3 cellular contexts compared by ENCODE assay signal in genomic region chr15:67859331-67859946, GRCh38.
TF ChIP-seq lines count a peak whose summit lies in the region.

No MANE protein-coding gene starts in this region.

TF ChIP-seq in HepG2, 621 proteins besides CTCF, POLR2A, EP300 and RAD21:
- TF ChIP-seq ZC3H13 (CRISPR knock-in tag; IDR thresholded peaks at IDR 0.05) (no peak), ZNF629 (CRISPR knock-in tag; conservative IDR thresholded peaks at IDR 0.05) (peak; percentile 81), CHD4 (IDR thresholded peaks at IDR 0.05; ENCODE audit: borderline replicate concordance, low read length) (peak; percentile 45; the same call in 1 of the 2 replicates), ZBTB46 (CRISPR knock-in tag; IDR thresholded peaks at IDR 0.05; ENCODE audit: borderline replicate concordance) (no peak)
- TF ChIP-seq, protein P1, sequence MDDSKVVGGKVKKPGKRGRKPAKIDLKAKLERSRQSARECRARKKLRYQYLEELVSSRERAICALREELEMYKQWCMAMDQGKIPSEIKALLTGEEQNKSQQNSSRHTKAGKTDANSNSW (CRISPR knock-in tag; IDR thresholded peaks at IDR 0.05; ENCODE audit: borderline replicate concordance) = no peak

TF ChIP-seq in K562, 482 proteins besides CTCF, POLR2A, EP300 and RAD21:
- TF ChIP-seq ARID2 (IDR thresholded peaks at IDR 0.05) (no peak), ZNF253 (CRISPR knock-in tag; conservative IDR thresholded peaks at IDR 0.05) (no peak), PRDM10 (IDR thresholded peaks at IDR 0.05; ENCODE audit: partially characterized antibody) (no peak), ZBED1 (IDR thresholded peaks at IDR 0.05) (no peak), ZBTB8A (IDR thresholded peaks at IDR 0.05; ENCODE audit: partially characterized antibody) (no peak), HMGN3 (IDR thresholded peaks at IDR 0.05; ENCODE audit: borderline replicate concordance, extremely low read depth, insufficient read length, low read depth, low read length) (no peak), KDM1A (IDR thresholded peaks at IDR 0.05) (peak; percentile 51 to 61; a peak in 3 of 4 replicates), LEF1 (IDR thresholded peaks at IDR 0.05) (no peak), RFX1 (IDR thresholded peaks at IDR 0.05) (no peak), CBX2 (IDR thresholded peaks at IDR 0.05; ENCODE audit: insufficient read depth, low read length, poor library complexity, severe bottlenecking) (no peak), ZNF282 (CRISPR knock-in tag; IDR thresholded peaks at IDR 0.05) (no peak), ADNP (tag; IDR thresholded peaks at IDR 0.05) (peak; percentile 83), CBX1 (IDR thresholded peaks at IDR 0.05; ENCODE audit: low read depth) (0 out of 2 replicates have a peak, but pooled peaks have one; percentile 40), CHD4 (IDR thresholded peaks at IDR 0.05; ENCODE audit: insufficient read depth, insufficient replicate concordance, low read depth, low read length, poor library complexity, severe bottlenecking) (peak; percentile 86), RBM25 (IDR thresholded peaks at IDR 0.05; ENCODE audit: low read depth, low read length, severe bottlenecking) (peak; percentile 68), ZNF3 (CRISPR knock-in tag; IDR thresholded peaks at IDR 0.05) (no peak), FOS (IDR thresholded peaks at IDR 0.05; ENCODE audit: extremely low read depth, insufficient read length) (no peak), BCOR (IDR thresholded peaks at IDR 0.05) (peak; percentile 90), THRA (IDR thresholded peaks at IDR 0.05) (no peak), ZNF830 (CRISPR knock-in tag; IDR thresholded peaks at IDR 0.05) (no peak), SMARCA5 (IDR thresholded peaks at IDR 0.05) (peak; percentile 38; the same call in 1 of the 2 replicates), ZNF354B (CRISPR knock-in tag; IDR thresholded peaks at IDR 0.05) (no peak), CREBBP (IDR thresholded peaks at IDR 0.05; ENCODE audit: low read depth, low read length) (no peak), NUFIP1 (IDR thresholded peaks at IDR 0.05; ENCODE audit: partially characterized antibody) (no peak)
- TF ChIP-seq, protein P2, sequence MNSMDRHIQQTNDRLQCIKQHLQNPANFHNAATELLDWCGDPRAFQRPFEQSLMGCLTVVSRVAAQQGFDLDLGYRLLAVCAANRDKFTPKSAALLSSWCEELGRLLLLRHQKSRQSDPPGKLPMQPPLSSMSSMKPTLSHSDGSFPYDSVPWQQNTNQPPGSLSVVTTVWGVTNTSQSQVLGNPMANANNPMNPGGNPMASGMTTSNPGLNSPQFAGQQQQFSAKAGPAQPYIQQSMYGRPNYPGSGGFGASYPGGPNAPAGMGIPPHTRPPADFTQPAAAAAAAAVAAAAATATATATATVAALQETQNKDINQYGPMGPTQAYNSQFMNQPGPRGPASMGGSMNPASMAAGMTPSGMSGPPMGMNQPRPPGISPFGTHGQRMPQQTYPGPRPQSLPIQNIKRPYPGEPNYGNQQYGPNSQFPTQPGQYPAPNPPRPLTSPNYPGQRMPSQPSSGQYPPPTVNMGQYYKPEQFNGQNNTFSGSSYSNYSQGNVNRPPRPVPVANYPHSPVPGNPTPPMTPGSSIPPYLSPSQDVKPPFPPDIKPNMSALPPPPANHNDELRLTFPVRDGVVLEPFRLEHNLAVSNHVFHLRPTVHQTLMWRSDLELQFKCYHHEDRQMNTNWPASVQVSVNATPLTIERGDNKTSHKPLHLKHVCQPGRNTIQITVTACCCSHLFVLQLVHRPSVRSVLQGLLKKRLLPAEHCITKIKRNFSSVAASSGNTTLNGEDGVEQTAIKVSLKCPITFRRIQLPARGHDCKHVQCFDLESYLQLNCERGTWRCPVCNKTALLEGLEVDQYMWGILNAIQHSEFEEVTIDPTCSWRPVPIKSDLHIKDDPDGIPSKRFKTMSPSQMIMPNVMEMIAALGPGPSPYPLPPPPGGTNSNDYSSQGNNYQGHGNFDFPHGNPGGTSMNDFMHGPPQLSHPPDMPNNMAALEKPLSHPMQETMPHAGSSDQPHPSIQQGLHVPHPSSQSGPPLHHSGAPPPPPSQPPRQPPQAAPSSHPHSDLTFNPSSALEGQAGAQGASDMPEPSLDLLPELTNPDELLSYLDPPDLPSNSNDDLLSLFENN (IDR thresholded peaks at IDR 0.05; ENCODE audit: low read depth in 2 of 2, low read length in 2 of 2) = no peak

TF ChIP-seq in SK-N-SH, 30 proteins besides CTCF, POLR2A, EP300 and RAD21:
- TF ChIP-seq USF2 (IDR thresholded peaks at IDR 0.05; ENCODE audit: borderline replicate concordance, low read depth, low read length) (no peak), TAF1 (IDR thresholded peaks at IDR 0.05; ENCODE audit: borderline replicate concordance, low read depth, low read length) (no peak), FOSL2 (IDR thresholded peaks at IDR 0.05; ENCODE audit: borderline replicate concordance, low read depth) (no peak), YY1 (IDR thresholded peaks at IDR 0.05; ENCODE audit: low read depth) (no peak), TCF12 (IDR thresholded peaks at IDR 0.05) (no peak), TEAD4 (IDR thresholded peaks at IDR 0.05; ENCODE audit: borderline replicate concordance, insufficient read depth) (no peak), SIN3A (IDR thresholded peaks at IDR 0.05; ENCODE audit: borderline replicate concordance, low read depth, low read length) (no peak), EZH2phosphoT487 (IDR thresholded peaks at IDR 0.05; ENCODE audit: borderline replicate concordance, low read depth) (no peak), USF1 (IDR thresholded peaks at IDR 0.05; ENCODE audit: borderline replicate concordance, low read depth) (no peak), GATA2 (CRISPR knock-in tag; IDR thresholded peaks at IDR 0.05) (no peak), NRF1 (IDR thresholded peaks at IDR 0.05; ENCODE audit: low read depth, low read length) (no peak), NFIC (IDR thresholded peaks at IDR 0.05; ENCODE audit: borderline replicate concordance) (no peak), POLR2AphosphoS5 (IDR thresholded peaks at IDR 0.05; ENCODE audit: low read depth, low read length) (no peak), JUND (IDR thresholded peaks at IDR 0.05) (no peak), RFX5 (IDR thresholded peaks at IDR 0.05; ENCODE audit: low read length) (no peak), MEF2A (IDR thresholded peaks at IDR 0.05; ENCODE audit: borderline replicate concordance, low read depth) (no peak), RCOR1 (IDR thresholded peaks at IDR 0.05; ENCODE audit: low read length) (no peak), GABPA (IDR thresholded peaks at IDR 0.05; ENCODE audit: low read depth) (no peak)
- TF ChIP-seq, protein P3, sequence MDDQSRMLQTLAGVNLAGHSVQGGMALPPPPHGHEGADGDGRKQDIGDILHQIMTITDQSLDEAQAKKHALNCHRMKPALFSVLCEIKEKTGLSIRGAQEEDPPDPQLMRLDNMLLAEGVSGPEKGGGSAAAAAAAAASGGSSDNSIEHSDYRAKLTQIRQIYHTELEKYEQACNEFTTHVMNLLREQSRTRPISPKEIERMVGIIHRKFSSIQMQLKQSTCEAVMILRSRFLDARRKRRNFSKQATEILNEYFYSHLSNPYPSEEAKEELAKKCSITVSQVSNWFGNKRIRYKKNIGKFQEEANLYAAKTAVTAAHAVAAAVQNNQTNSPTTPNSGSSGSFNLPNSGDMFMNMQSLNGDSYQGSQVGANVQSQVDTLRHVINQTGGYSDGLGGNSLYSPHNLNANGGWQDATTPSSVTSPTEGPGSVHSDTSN (IDR thresholded peaks at IDR 0.05) = no peak
- TF ChIP-seq, protein P4, sequence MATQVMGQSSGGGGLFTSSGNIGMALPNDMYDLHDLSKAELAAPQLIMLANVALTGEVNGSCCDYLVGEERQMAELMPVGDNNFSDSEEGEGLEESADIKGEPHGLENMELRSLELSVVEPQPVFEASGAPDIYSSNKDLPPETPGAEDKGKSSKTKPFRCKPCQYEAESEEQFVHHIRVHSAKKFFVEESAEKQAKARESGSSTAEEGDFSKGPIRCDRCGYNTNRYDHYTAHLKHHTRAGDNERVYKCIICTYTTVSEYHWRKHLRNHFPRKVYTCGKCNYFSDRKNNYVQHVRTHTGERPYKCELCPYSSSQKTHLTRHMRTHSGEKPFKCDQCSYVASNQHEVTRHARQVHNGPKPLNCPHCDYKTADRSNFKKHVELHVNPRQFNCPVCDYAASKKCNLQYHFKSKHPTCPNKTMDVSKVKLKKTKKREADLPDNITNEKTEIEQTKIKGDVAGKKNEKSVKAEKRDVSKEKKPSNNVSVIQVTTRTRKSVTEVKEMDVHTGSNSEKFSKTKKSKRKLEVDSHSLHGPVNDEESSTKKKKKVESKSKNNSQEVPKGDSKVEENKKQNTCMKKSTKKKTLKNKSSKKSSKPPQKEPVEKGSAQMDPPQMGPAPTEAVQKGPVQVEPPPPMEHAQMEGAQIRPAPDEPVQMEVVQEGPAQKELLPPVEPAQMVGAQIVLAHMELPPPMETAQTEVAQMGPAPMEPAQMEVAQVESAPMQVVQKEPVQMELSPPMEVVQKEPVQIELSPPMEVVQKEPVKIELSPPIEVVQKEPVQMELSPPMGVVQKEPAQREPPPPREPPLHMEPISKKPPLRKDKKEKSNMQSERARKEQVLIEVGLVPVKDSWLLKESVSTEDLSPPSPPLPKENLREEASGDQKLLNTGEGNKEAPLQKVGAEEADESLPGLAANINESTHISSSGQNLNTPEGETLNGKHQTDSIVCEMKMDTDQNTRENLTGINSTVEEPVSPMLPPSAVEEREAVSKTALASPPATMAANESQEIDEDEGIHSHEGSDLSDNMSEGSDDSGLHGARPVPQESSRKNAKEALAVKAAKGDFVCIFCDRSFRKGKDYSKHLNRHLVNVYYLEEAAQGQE (IDR thresholded peaks at IDR 0.05; ENCODE audit: low read depth, low read length) = no peak
